In the genomic region with DNA sequence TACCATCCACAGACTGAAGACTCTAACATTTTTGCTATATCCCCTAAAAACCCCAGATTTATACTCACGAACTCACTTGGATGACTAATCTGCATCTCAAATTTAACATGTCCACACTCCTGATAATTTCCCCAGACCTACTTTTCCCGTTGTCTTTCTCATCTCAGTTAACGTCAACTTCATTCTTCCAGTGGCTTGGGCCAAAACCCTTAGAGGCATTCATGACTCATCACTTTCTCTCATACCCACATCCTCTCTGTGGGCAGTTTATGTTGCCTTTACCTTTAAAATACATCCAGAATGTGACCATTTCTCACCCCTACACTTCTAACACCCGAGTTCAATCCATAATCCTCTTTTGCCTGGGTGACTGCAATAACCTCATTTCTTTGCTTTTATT, we compare ENCODE assay signal across 8 cellular contexts.
DNase-seq lines count a peak whose midpoint lies in the region; ATAC-seq and TF ChIP-seq lines count a peak whose summit lies in the region.

No MANE protein-coding gene starts in this region.

- H3K4me1 ChIP-seq in SJCRH30 (peaks cover 17% of the 10 kb centered on the region), heart right ventricle (peaks cover 0 to 10% (median 0%) of the 10 kb centered on the region in 9 donors), upper lobe of right lung (no peaks in the 10 kb centered on the region)

- DNase-seq in SJCRH30 (peak; percentile 35 to 64), kidney epithelial cell (ENCODE audit: low read depth) (peak; percentile 66), heart right ventricle (no peak), Right ventricle myocardium superior (no peak), GM19238 (ENCODE audit: insufficient read length, low spot score) (no peak), upper lobe of right lung (no peak)

- H3K36me3 ChIP-seq in SJCRH30 (no peaks in the 10 kb centered on the region), kidney epithelial cell (ENCODE audit: control insufficient read depth, insufficient read depth, low read length) (no peaks in the 10 kb centered on the region), heart right ventricle (no peaks in the 10 kb centered on the region), upper lobe of right lung (no peaks in the 10 kb centered on the region)

- H3K27me3 ChIP-seq in SJCRH30 = no peaks in the 10 kb centered on the region
- no peaks in the 10 kb centered on the region for H3K27me3 ChIP-seq in kidney epithelial cell (ENCODE audit: control insufficient read depth, insufficient read depth, low read length)
- no peaks in the 10 kb centered on the region for H3K27me3 ChIP-seq in heart right ventricle
- H3K27me3 ChIP-seq in upper lobe of right lung = no peaks in the 10 kb centered on the region

- H3K4me3 ChIP-seq in SJCRH30 (no peak overlapping the region), kidney epithelial cell (ENCODE audit: low read depth, low read length) (no peak overlapping the region), heart right ventricle (no peak overlapping the region), upper lobe of right lung (no peak overlapping the region)

- intact Hi-C loops in heart right ventricle (cut with DNase I) (no loop called here), Right ventricle myocardium superior (cut with DNase I) (no loop called here), upper lobe of right lung (cut with DNase I) (no loop called here)

- TF ChIP-seq CTCF in kidney epithelial cell (IDR thresholded peaks at IDR 0.05; ENCODE audit: insufficient read depth, low read length, poor library complexity, severe bottlenecking) = no peak
- TF ChIP-seq CTCF in heart right ventricle (IDR thresholded peaks at IDR 0.05) = no peak
- no peak for TF ChIP-seq CTCF in upper lobe of right lung (IDR thresholded peaks at IDR 0.05)

- H3K27ac ChIP-seq in SJCRH30 = peak overlapping the region; percentile 55
- H3K27ac ChIP-seq in heart right ventricle = no peak overlapping the region
- H3K27ac ChIP-seq in upper lobe of right lung = no peak overlapping the region

- 65 to 69% methylated on average over 4 of the region's 4 CpGs for WGBS in heart right ventricle, 2 donors

- H3K9me3 ChIP-seq in SJCRH30 (replicated peaks) (no peaks in the 10 kb centered on the region), heart right ventricle (no peaks in the 10 kb centered on the region), upper lobe of right lung (no peaks in the 10 kb centered on the region)

- ATAC-seq in GM18858 (IDR thresholded peaks at IDR 0.05; ENCODE audit: unreplicated experiment) = peak; percentile 96
- ATAC-seq in HG03095 (IDR thresholded peaks at IDR 0.05; ENCODE audit: unreplicated experiment) = peak; percentile 70
- no peak for ATAC-seq in heart right ventricle
- no peak for ATAC-seq in Right ventricle myocardium superior (ENCODE audit: poor library complexity)
- ATAC-seq in upper lobe of right lung = no peak

Comparison
In these comparisons a context has a peak if more than half of its experiments do, and no peak if none do; other contexts are left out.
1. ATAC-seq: peak in GM18858 (single experiment) and HG03095 (single experiment); none in heart right ventricle (0 of 8), Right ventricle myocardium superior (single experiment) and upper lobe of right lung (single experiment).
2. DNase-seq: peak in SJCRH30 (2 of 2) and kidney epithelial cell (single experiment); none in heart right ventricle (0 of 2), Right ventricle myocardium superior (single experiment), GM19238 (single experiment) and upper lobe of right lung (single experiment).